Comparison of ENCODE assay signal across 15 cellular contexts in the genomic region with DNA sequence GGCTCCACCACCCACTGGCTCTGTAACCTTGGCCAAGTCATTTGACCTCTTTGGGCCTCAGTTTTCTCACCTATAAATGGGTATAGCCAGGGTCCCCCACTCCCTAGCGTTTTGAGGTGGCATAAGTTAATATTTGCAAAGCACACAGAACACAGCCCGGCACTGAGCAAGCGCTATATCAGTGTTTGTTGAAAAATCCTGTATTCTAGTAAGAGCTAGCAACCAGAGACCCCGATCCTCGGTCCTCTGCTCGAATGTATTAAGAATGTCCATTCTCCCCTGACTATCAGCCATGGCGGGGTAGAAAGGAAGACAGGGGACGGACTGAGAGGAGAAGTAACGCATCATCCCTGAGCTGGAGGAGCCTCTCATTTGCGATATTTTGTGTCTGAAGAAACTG.
DNase-seq lines count a peak whose midpoint lies in the region; TF ChIP-seq lines count a peak whose summit lies in the region.
"Had no signal": no experiment of that assay in that cellular context is flagged by ENCODE, and none has a peak within 500 bp of the region (broad histone marks: within the 10 kb centered on the region; RNA-seq: fewer than 3 reads in every experiment).

No MANE protein-coding gene starts in this region.

- intact Hi-C loops in tibial artery (cut with DNase I; ENCODE audit: low total_unique reads): no loop called here

- no peak overlapping the region for H2BK12ac ChIP-seq in neuronal stem cell (ENCODE audit: low read length)

- H3K27ac Mint-ChIP-seq in chondrocyte (ENCODE audit: unreplicated experiment): no peak overlapping the region
- H3K27ac Mint-ChIP-seq: H9 had no signal

- no peaks in the 10 kb centered on the region for H3K79me1 ChIP-seq in neuronal stem cell (ENCODE audit: low read depth, low read length)

- no peak overlapping the region for H2BK5ac ChIP-seq in neuronal stem cell (ENCODE audit: low read length)

- peaks cover 36% of the 10 kb centered on the region for H3K27me3 Mint-ChIP-seq in chondrocyte (ENCODE audit: low read depth)

- H4K91ac ChIP-seq in neuronal stem cell (ENCODE audit: low read depth, low read length, poor library complexity): no peak overlapping the region

- H4K20me1 ChIP-seq in BLaER1 treated with 17β-estradiol and CSF1 and Interleukin-3, amounts not matched to agents 10 nM and 100 nM: no peaks in the 10 kb centered on the region

- peak overlapping the region; percentile 41 for H2AK5ac ChIP-seq in neuronal stem cell (ENCODE audit: low read depth, low read length)

- H2AFZ ChIP-seq in neuronal stem cell (ENCODE audit: low read length): no peak overlapping the region

- H2BK15ac ChIP-seq in neuronal stem cell (ENCODE audit: low read length): no peak overlapping the region

- peaks cover 30 to 63% (median 51%) of the 10 kb centered on the region in 10 experiments for H3K4me1 ChIP-seq in BLaER1 treated with 17β-estradiol and CSF1 and Interleukin-3, amounts not matched to agents 10 nM and 100 nM
- peaks cover 0 to 16% of the 10 kb centered on the region in 2 donors for H3K4me1 ChIP-seq in neuronal stem cell (ENCODE audit: control insufficient read depth in 2 of 2, insufficient read depth in 1 of 2, low read depth in 1 of 2, low read length in 2 of 2)
- H3K4me1 ChIP-seq in tibial artery: peaks cover 0 to 8% (median 0%) of the 10 kb centered on the region in 4 donors
- H3K4me1 ChIP-seq: A549, BE2C had no signal

- peaks cover 6% of the 10 kb centered on the region for H3K4me1 Mint-ChIP-seq in chondrocyte (ENCODE audit: low read depth)
- H3K4me1 Mint-ChIP-seq: CD8-positive, alpha-beta memory T cell had no signal

- H3K36me3 ChIP-seq in BLaER1 treated with 17β-estradiol and CSF1 and Interleukin-3, amounts not matched to agents 10 nM and 100 nM: no peaks in the 10 kb centered on the region
- no peaks in the 10 kb centered on the region for H3K36me3 ChIP-seq in neuronal stem cell (replicated peaks in 1 of 2; ENCODE audit: control insufficient read depth in 2 of 2, insufficient read depth in 2 of 2, low read length in 2 of 2)
- H3K36me3 ChIP-seq in tibial artery: no peaks in the 10 kb centered on the region
- H3K36me3 ChIP-seq: BE2C had no signal

- no peak overlapping the region for H3K14ac ChIP-seq in neuronal stem cell (ENCODE audit: low read length)

- no peak overlapping the region for H3K4ac ChIP-seq in neuronal stem cell (ENCODE audit: low read length)

- H3K18ac ChIP-seq in neuronal stem cell (ENCODE audit: low read length): no peak overlapping the region

- no peak overlapping the region for H2BK120ac ChIP-seq in neuronal stem cell (ENCODE audit: low read depth, low read length)

- peak overlapping the region; percentile 52 to 79 (median 70); a peak in 16 of 22 replicates for H3K4me2 ChIP-seq in BLaER1 treated with 17β-estradiol and CSF1 and Interleukin-3, amounts not matched to agents 10 nM and 100 nM
- H3K4me2 ChIP-seq in neuronal stem cell (ENCODE audit: insufficient read depth, low read length, poor library complexity, severe bottlenecking): no peak overlapping the region
- H3K4me2 ChIP-seq: A549 had no signal

- peak overlapping the region in 2 of 11 experiments; percentile 59 to 64; a peak in 2 of 22 replicates for H3K27ac ChIP-seq in BLaER1 treated with 17β-estradiol and CSF1 and Interleukin-3, amounts not matched to agents 10 nM and 100 nM
- no peak overlapping the region for H3K27ac ChIP-seq in neuronal stem cell (replicated peaks; ENCODE audit: low read length)
- no peak overlapping the region for H3K27ac ChIP-seq in tibial artery
- H3K27ac ChIP-seq: A549 had no signal

- H3K9ac ChIP-seq in BLaER1 treated with 17β-estradiol and CSF1 and Interleukin-3, amounts not matched to agents 10 nM and 100 nM: peak overlapping the region in 1 of 11 experiments; percentile 54; a peak in 1 of 22 replicates
- no peak overlapping the region for H3K9ac ChIP-seq in neuronal stem cell (ENCODE audit: low read depth, low read length, poor library complexity)

- peak; percentile 21 for DNase-seq in chondrocyte (ENCODE audit: low spot score)
- DNase-seq in neuronal stem cell (ENCODE audit: low spot score): no peak
- DNase-seq in tibial artery: peak; percentile 2 to 28
- DNase-seq in COLO829 (ENCODE audit: low spot score): no peak
- DNase-seq in cortex of kidney (lab: John Stamatoyannopoulos, UW): no peak
- DNase-seq in globus pallidus (ENCODE audit: low spot score): no peak
- DNase-seq in NCI-H1417 treated with DMSO at 0.1 percent for 48 hours (lab: John Stamatoyannopoulos, UW): no peak
- DNase-seq: CD8-positive, alpha-beta memory T cell; DMS53; GF-D8; GOT3; H9 had no signal

- no peak overlapping the region for H3K4me3 ChIP-seq in BLaER1 treated with 17β-estradiol and CSF1 and Interleukin-3, amounts not matched to agents 10 nM and 100 nM
- H3K4me3 ChIP-seq in neuronal stem cell (ENCODE audit: low read length in 2 of 2): no peak overlapping the region
- no peak overlapping the region for H3K4me3 ChIP-seq in tibial artery
- H3K4me3 ChIP-seq: A549 had no signal

- H3K36me3 Mint-ChIP-seq in chondrocyte (ENCODE audit: low read depth): peaks cover 2% of the 10 kb centered on the region

- TF ChIP-seq CTCF in chondrocyte (IDR thresholded peaks at IDR 0.05) (no peak), tibial artery (IDR thresholded peaks at IDR 0.05) (no peak)

- no CpG with 5 or more reads among the region's 10 CpGs for WGBS in neuronal stem cell (ENCODE audit: extremely low coverage in 2 of 2, insufficient read length in 2 of 2, insufficient replicate concordance in 1 of 2), 2 donors

- H3K23ac ChIP-seq in neuronal stem cell (ENCODE audit: low read depth, low read length, poor library complexity): no peak overlapping the region

- H3K9me3 Mint-ChIP-seq in chondrocyte (ENCODE audit: low read depth): peaks cover 3% of the 10 kb centered on the region

- H3K27me3 ChIP-seq in BLaER1 treated with 17β-estradiol and CSF1 and Interleukin-3, amounts not matched to agents 10 nM and 100 nM: peaks cover 0 to 20% (median 0%) of the 10 kb centered on the region in 11 experiments; a peak in 9 of 22 replicates
- H3K27me3 ChIP-seq in neuronal stem cell (ENCODE audit: control insufficient read depth in 3 of 3, insufficient read depth in 3 of 3, low read depth in 1 of 3, low read length in 3 of 3) (peaks cover 0 to 23% (median 0%) of the 10 kb centered on the region in 3 experiments), tibial artery (peaks cover 0 to 82% of the 10 kb centered on the region in 2 donors)

- H3K9me3 ChIP-seq in BLaER1 treated with 17β-estradiol and CSF1 and Interleukin-3, amounts not matched to agents 10 nM and 100 nM (replicated peaks in 1 of 11): peaks cover under 1 to 13% (median 4%) of the 10 kb centered on the region in 11 experiments; a peak in 17 of 22 replicates
- H3K9me3 ChIP-seq in neuronal stem cell (replicated peaks in 1 of 2; ENCODE audit: control insufficient read depth in 2 of 2, insufficient read depth in 1 of 2, low read depth in 1 of 2, low read length in 2 of 2) (peaks cover 0 to 4% of the 10 kb centered on the region in 2 donors), tibial artery (peaks cover 0 to 7% (median 5%) of the 10 kb centered on the region in 3 donors)
- H3K9me3 ChIP-seq: BE2C had no signal

- H4K8ac ChIP-seq in neuronal stem cell (ENCODE audit: low read depth, low read length): no peak overlapping the region

- H3K4me3 Mint-ChIP-seq in chondrocyte (ENCODE audit: unreplicated experiment): no peak overlapping the region
- H3K4me3 Mint-ChIP-seq: CD8-positive, alpha-beta memory T cell; H9 had no signal

Comparison
In these comparisons a context has a peak if more than half of its experiments do, and no peak if none do; other contexts are left out.
1. DNase-seq: peak in chondrocyte (single experiment) and tibial artery (2 of 2); none in neuronal stem cell (single experiment), COLO829 (single experiment), cortex of kidney (single experiment), globus pallidus (single experiment) and NCI-H1417 treated with DMSO at 0.1 percent for 48 hours (single experiment).